Comparison of ENCODE assay signal across 18 cellular contexts in the genomic region with DNA sequence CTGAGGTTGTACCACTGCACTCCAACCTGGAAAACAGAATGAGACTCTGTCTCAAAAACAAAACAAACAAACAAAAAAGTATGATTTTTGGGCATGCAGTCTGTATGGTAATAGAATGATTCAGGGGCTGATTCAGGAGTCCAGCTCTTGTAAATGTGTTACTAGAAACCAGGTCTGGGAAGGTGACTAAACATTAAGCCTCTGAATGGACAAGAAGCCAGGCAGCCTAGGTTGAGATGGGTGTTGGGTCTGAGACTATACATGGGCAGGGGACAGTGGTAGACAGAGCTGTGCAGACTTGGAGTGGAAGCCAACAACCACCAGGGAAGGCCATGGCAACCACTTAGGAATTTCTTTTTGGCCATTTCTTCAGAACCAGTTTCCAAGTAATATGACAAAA.
DNase-seq lines count a peak whose midpoint lies in the region.
"Had no signal": no experiment of that assay in that cellular context is flagged by ENCODE, and none has a peak within 500 bp of the region (broad histone marks: within the 10 kb centered on the region; RNA-seq: fewer than 3 reads in every experiment).

No MANE protein-coding gene starts in this region.

- in situ Hi-C loops in ACHN (cut with HindIII; ENCODE audit: low pct_ligation_motif_present, low pct_unique_long_range_greater_than_20kb, low sequenced_read_pairs) = no loop called here

- DNase-seq in ACHN = peak; percentile 57
- DNase-seq in HK-2 (ENCODE audit: unreplicated experiment) = peak; percentile 37
- DNase-seq in astrocyte of the hippocampus (ENCODE audit: low read depth, low spot score) = peak; percentile 46
- DNase-seq in kidney tubule cell (ENCODE audit: low spot score) = peak; percentile 92
- DNase-seq in activated CD8-positive, alpha-beta memory T cell treated with anti-CD3 and anti-CD28 coated beads, Interleukin-2, amount 50 U/mL, for 4 hours = no peak
- DNase-seq in NCI-H2227 treated with DMSO at 0.1 percent for 48 hours (lab: John Stamatoyannopoulos, UW) = no peak
- DNase-seq in activated CD4-positive, alpha-beta T cell treated with anti-CD3 and anti-CD28 coated beads, Interleukin-2, amount 50 U/mL, for 1 hour = no peak
- DNase-seq in stimulated activated CD4-positive, alpha-beta T cell treated with anti-CD3 and anti-CD28 coated beads, Interleukin-4, amount 100 ng/mL, for 1 hour = no peak
- DNase-seq: DMS 273 treated with DMSO at 0.1 percent for 48 hours, DND-41, H7, HFFc6, MM.1S, NCI-H1092 treated with DMSO at 0.1 percent for 48 hours, NCI-H146, NCI-H2081, NCI-H748 treated with DMSO at 0.1 percent for 48 hours, SHP77 treated with DMSO at 0.1 percent for 48 hours had no signal

Comparison
In these comparisons a context has a peak if more than half of its experiments do, and no peak if none do; other contexts are left out.
1. DNase-seq: peak in ACHN (single experiment), HK-2 (single experiment), astrocyte of the hippocampus (single experiment) and kidney tubule cell (single experiment); none in activated CD8-positive, alpha-beta memory T cell treated with anti-CD3 and anti-CD28 coated beads, Interleukin-2, amount 50 U/mL, for 4 hours (single experiment), NCI-H2227 treated with DMSO at 0.1 percent for 48 hours (single experiment), activated CD4-positive, alpha-beta T cell treated with anti-CD3 and anti-CD28 coated beads, Interleukin-2, amount 50 U/mL, for 1 hour (single experiment) and stimulated activated CD4-positive, alpha-beta T cell treated with anti-CD3 and anti-CD28 coated beads, Interleukin-4, amount 100 ng/mL, for 1 hour (single experiment).